In the genomic region with DNA sequence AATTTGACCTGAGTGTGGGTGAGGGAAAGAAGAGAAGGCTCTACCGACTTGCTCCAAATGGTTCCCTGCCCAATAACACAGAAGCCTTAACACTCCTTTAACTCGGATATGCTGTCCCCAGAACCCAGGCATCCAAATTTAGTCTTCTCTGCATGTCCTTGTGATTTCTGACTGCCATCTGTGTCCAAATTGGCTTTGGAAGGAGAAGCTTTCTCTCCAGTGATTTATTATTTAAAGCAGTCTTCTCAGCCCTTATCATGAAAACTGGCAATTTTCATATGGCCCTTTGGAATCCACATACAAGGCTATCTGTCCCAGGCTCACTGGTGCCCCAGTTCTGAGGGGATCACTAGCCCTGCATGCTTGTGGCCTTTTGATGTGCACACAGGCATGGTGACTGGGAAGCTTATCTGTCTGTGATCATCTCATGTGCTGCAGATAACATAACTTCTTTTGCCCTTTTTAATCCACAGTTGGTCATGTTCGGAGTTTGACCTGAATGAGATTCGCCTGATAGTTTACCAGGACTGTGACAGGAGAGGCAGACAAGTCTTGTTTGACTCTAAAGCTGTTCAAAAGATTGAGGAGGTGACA, we compare ENCODE assay signal across 15 cellular contexts. TPM values are rescaled to one million over a fixed set of nuclear protein-coding genes. Genes with fewer than 3 reads are reported as not detected.
DNase-seq lines count a peak whose midpoint lies in the region; ATAC-seq, FAIRE-seq and TF ChIP-seq lines count a peak whose summit lies in the region.
"Had no signal": no experiment of that assay in that cellular context is flagged by ENCODE, and none has a peak within 500 bp of the region (broad histone marks: within the 10 kb centered on the region; RNA-seq: fewer than 3 reads in every experiment).

No MANE protein-coding gene starts in this region.

- no peaks in the 10 kb centered on the region for H3K27me3 ChIP-seq in dorsolateral prefrontal cortex
- H3K27me3 ChIP-seq in pancreas, result no peaks in the 10 kb centered on the region
- H3K27me3 ChIP-seq in MG63, result no peaks in the 10 kb centered on the region
- H3K27me3 ChIP-seq in left lung, result no peaks in the 10 kb centered on the region
- H3K27me3 ChIP-seq: breast epithelium, suprapubic skin had no signal

- DNase-seq in dorsolateral prefrontal cortex (peak in 1 of 10 donors; percentile 16), pancreas (no peak), MG63 (no peak), left lung (no peak), NK-92 (lab: John Stamatoyannopoulos, UW; ENCODE audit: unreplicated experiment) (no peak)
- DNase-seq: activated CD8-positive, alpha-beta T cell treated with anti-CD3 and anti-CD28 coated beads, Interleukin-2, amount 10 ng/mL, durations not matched to agents 7 days and 5 days; NCI-H2029; SIG-M5 had no signal

- H3K9me3 ChIP-seq in pancreas, result no peaks in the 10 kb centered on the region
- no peaks in the 10 kb centered on the region for H3K9me3 ChIP-seq in MG63
- no peaks in the 10 kb centered on the region for H3K9me3 ChIP-seq in left lung
- H3K9me3 ChIP-seq: breast epithelium, suprapubic skin had no signal

- intact Hi-C loops in dorsolateral prefrontal cortex (cut with DNase I), result loop anchor here in 1 of 2 donors (10.0 kb wide), 1 partner anchor 61 kb away; a partner anchor contains a TSS
- intact Hi-C loops in pancreas (cut with DNase I), result loop anchor here in 1 of 3 donors (10.0 kb wide), 1 partner anchor 51 kb away; no protein-coding TSS in a partner anchor
- intact Hi-C loops in left lung (cut with DNase I), result no loop called here

- peak; percentile 18 for ATAC-seq in GM18498 (IDR thresholded peaks at IDR 0.05; ENCODE audit: unreplicated experiment)
- ATAC-seq in HG03139 (IDR thresholded peaks at IDR 0.05; ENCODE audit: unreplicated experiment), result peak; percentile 2
- no peak for ATAC-seq in pancreas
- ATAC-seq in HG02798 (IDR thresholded peaks at IDR 0.05; ENCODE audit: poor library complexity, unreplicated experiment), result no peak
- ATAC-seq in left lung, result no peak
- ATAC-seq: activated CD8-positive, alpha-beta T cell treated with anti-CD3 and anti-CD28 coated beads, Interleukin-2, amount 10 ng/mL, durations not matched to agents 7 days and 5 days had no signal

- H3K4me3 ChIP-seq in dorsolateral prefrontal cortex, result no peak overlapping the region
- no peak overlapping the region for H3K4me3 ChIP-seq in pancreas
- H3K4me3 ChIP-seq in MG63, result no peak overlapping the region
- no peak overlapping the region for H3K4me3 ChIP-seq in left lung
- H3K4me3 ChIP-seq: breast epithelium, suprapubic skin had no signal

- no peaks in the 10 kb centered on the region for H3K36me3 ChIP-seq in pancreas
- H3K36me3 ChIP-seq in MG63, result no peaks in the 10 kb centered on the region; the same call in 1 of the 2 replicates
- peaks cover 0 to 17% of the 10 kb centered on the region in 2 donors for H3K36me3 ChIP-seq in left lung
- H3K36me3 ChIP-seq: breast epithelium, suprapubic skin had no signal

- TF ChIP-seq CTCF in dorsolateral prefrontal cortex (IDR thresholded peaks at IDR 0.05 in 54 of 56, conservative IDR thresholded peaks at IDR 0.05 in 2 of 56; ENCODE audit: low read depth in 1 of 56, partially characterized antibody in 56 of 56) (no peak), pancreas (IDR thresholded peaks at IDR 0.05) (no peak), left lung (IDR thresholded peaks at IDR 0.05) (no peak)

- no peak for FAIRE-seq in pancreas (lab: Jason Lieb, UNC)
- FAIRE-seq: frontal cortex, H54 had no signal

- 48 to 50% methylated on average over 4 of the region's 4 CpGs for WGBS in pancreas, 2 donors

- H3K27ac ChIP-seq in dorsolateral prefrontal cortex (peak overlapping the region in 51 of 59 donors; percentile 0 to 75 (median 45)), pancreas (peak overlapping the region; percentile 14 to 91 (median 54)), left lung (peak overlapping the region in 1 of 2 donors; percentile 75)
- H3K27ac ChIP-seq: suprapubic skin had no signal

- H3K4me1 ChIP-seq in pancreas (peaks cover 61 to 86% (median 79%) of the 10 kb centered on the region in 3 donors), left lung (peaks cover 25 to 75% of the 10 kb centered on the region in 2 donors)

RNA-seq across cellular contexts. Expression of a gene that starts 56.7 kb away (rescaled TPM):
- 10 to 100 TPM; 38.5 to 72.7 (median 57.8) TPM for total RNA-seq in dorsolateral prefrontal cortex
- total RNA-seq in pancreas, result 10 to 100 TPM; 13.6 to 28.2 (median 16.6) TPM
- polyA plus RNA-seq in pancreas, result 1 to 10 TPM; 5.4 to 6.3 TPM
- total RNA-seq in MG63 (2014; rRNA removed; shearing (Covaris generic); ENCODE audit: low replicate concordance), result 7.7 and 11.1 TPM in 2 replicates
- 10 to 100 TPM; 56.6 to 71.2 TPM for total RNA-seq in left lung

Comparison
In these comparisons a context has a peak if more than half of its experiments do, and no peak if none do; other contexts are left out.
1. ATAC-seq: peak in GM18498 (single experiment) and HG03139 (single experiment); none in pancreas (0 of 4), HG02798 (single experiment) and left lung (single experiment).